Comparison of ENCODE assay signal across 17 cellular contexts in the genomic region with DNA sequence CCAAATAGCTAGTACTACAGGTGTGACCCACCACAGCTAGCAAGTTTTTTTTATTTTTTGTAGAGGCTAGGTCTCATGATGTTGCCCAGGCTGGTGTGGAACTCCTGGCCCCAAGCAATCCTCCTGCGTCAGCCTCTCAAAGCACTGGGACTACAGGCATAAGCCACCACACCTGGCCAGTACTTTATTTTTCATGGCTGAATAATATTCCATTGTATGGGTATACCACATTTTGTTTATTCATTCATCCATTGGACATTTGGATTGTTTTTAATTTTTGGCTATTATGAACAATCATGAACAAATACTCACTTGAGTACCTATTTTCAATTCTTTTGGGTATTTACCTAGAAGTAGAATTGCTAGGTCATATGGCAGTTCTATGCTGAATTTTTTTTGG. TPM values are rescaled to one million over a fixed set of nuclear protein-coding genes. Genes with fewer than 3 reads are reported as not detected.
DNase-seq lines count a peak whose midpoint lies in the region; ATAC-seq and TF ChIP-seq lines count a peak whose summit lies in the region.
"Had no signal": no experiment of that assay in that cellular context is flagged by ENCODE, and none has a peak within 500 bp of the region (broad histone marks: within the 10 kb centered on the region; RNA-seq: fewer than 3 reads in every experiment).

No MANE protein-coding gene starts in this region.

- H3K9me3 ChIP-seq in cardiac muscle cell (ENCODE audit: low read depth): no peaks in the 10 kb centered on the region
- H3K9me3 ChIP-seq: BE2C had no signal

- H3K27me3 ChIP-seq in cardiac muscle cell: no peaks in the 10 kb centered on the region
- H3K27me3 ChIP-seq: BLaER1 had no signal

- peaks cover 7% of the 10 kb centered on the region for H3K9me3 Mint-ChIP-seq in WTC11
- H3K9me3 Mint-ChIP-seq: CD4-positive, CD25-positive, alpha-beta regulatory T cell; CD8-positive, alpha-beta memory T cell had no signal

- intact Hi-C loops in Right ventricle myocardium superior (cut with DNase I): loop anchor here (5.0 to 10.0 kb wide), 3 partner anchors 139 to 651 kb away; no protein-coding TSS in a partner anchor

- POLR2A ChIA-PET in WTC11 (lab: Charles Lee): no interaction called here

- TF ChIP-seq CTCF in cardiac muscle cell (IDR thresholded peaks at IDR 0.05; ENCODE audit: low read depth, low read length) (no peak), WTC11 (IDR thresholded peaks at IDR 0.05) (no peak)

- no peak overlapping the region for H3K27ac Mint-ChIP-seq in WTC11
- H3K27ac Mint-ChIP-seq: CD14-positive monocyte; CD4-positive, CD25-positive, alpha-beta regulatory T cell; CD8-positive, alpha-beta memory T cell had no signal

- H3K4me1 Mint-ChIP-seq in WTC11: peaks cover 18% of the 10 kb centered on the region
- H3K4me1 Mint-ChIP-seq: CD8-positive, alpha-beta memory T cell had no signal

- ATAC-seq in Right ventricle myocardium superior (ENCODE audit: poor library complexity): no peak
- no peak for ATAC-seq in WTC11

- no peaks in the 10 kb centered on the region; the same call in none of the 2 replicates for H3K27me3 Mint-ChIP-seq in WTC11 (ENCODE audit: low read depth)

- H3K36me3 ChIP-seq in cardiac muscle cell: no peaks in the 10 kb centered on the region
- H3K36me3 ChIP-seq: BE2C, BLaER1 had no signal

- H3K4me3 ChIP-seq in cardiac muscle cell: no peak overlapping the region
- H3K4me3 ChIP-seq: BLaER1 had no signal

- H3K27ac ChIP-seq in cardiac muscle cell: peak overlapping the region; percentile 76
- H3K27ac ChIP-seq: BLaER1 had no signal

- no peak overlapping the region for H3K4me3 Mint-ChIP-seq in WTC11
- H3K4me3 Mint-ChIP-seq: CD14-positive monocyte; CD4-positive, alpha-beta memory T cell; CD4-positive, CD25-positive, alpha-beta regulatory T cell; CD8-positive, alpha-beta memory T cell had no signal

- H3K4me1 ChIP-seq in cardiac muscle cell (ENCODE audit: low read depth): peaks cover 12% of the 10 kb centered on the region
- H3K4me1 ChIP-seq: BE2C had no signal

- DNase-seq in cardiac muscle cell (ENCODE audit: low read depth in 1 of 2, low spot score in 1 of 2) (no peak), Right ventricle myocardium superior (no peak), WTC11 (ENCODE audit: low spot score) (no peak), D341Med (ENCODE audit: low spot score) (no peak)
- no peak for DNase-seq in activated effector memory CD4-positive, alpha-beta T cell treated with anti-CD3 and anti-CD28 coated beads, Interleukin-2, amount 50 U/mL, for 16 hours
- DNase-seq: 8988T; ACHN; BE2C; C1 segment of cervical spinal cord; CD4-positive, alpha-beta memory T cell; CD4-positive, CD25-positive, alpha-beta regulatory T cell; CD8-positive, alpha-beta memory T cell; COR-L47; DMS79 treated with DMSO at 0.1 percent for 48 hours; GF-D8 had no signal

- no peaks in the 10 kb centered on the region for H3K36me3 Mint-ChIP-seq in WTC11
- H3K36me3 Mint-ChIP-seq: CD14-positive monocyte; CD4-positive, alpha-beta memory T cell; CD4-positive, CD25-positive, alpha-beta regulatory T cell; CD8-positive, alpha-beta memory T cell had no signal

- CTCF ChIA-PET in WTC11 (lab: Charles Lee): no interaction called here

TF ChIP-seq in WTC11, 78 proteins besides CTCF, POLR2A, EP300 and RAD21:
- TF ChIP-seq GTF2I (CRISPR knock-in tag; conservative IDR thresholded peaks at IDR 0.05) (peak; percentile 47; the same call in 1 of the 2 replicates), SP1 (CRISPR knock-in tag; conservative IDR thresholded peaks at IDR 0.05) (no peak)

RNA-seq across cellular contexts. Expression of gene NXT1, which starts 7.0 kb away (rescaled TPM):
- total RNA-seq in cardiac muscle cell (27.4 and 39.1 TPM in 2 replicates), Right ventricle myocardium superior (6.6 TPM), WTC11 (2021) (18.5 to 19.5 TPM (median 18.8 TPM) in 3 replicates)
- 29.1 and 34.2 TPM in 2 replicates for polyA plus RNA-seq in cardiac muscle cell

RNA-seq across cellular contexts. Expression of gene GZF1, which starts 18.4 kb away (rescaled TPM):
- total RNA-seq in cardiac muscle cell (19.0 and 20.2 TPM in 2 replicates), Right ventricle myocardium superior (16.6 TPM), WTC11 (2021) (9.5 to 11.2 TPM (median 10.1 TPM) in 3 replicates)
- 7.4 and 10.4 TPM in 2 replicates for polyA plus RNA-seq in cardiac muscle cell
